ENCODE assay signal across 14 cellular contexts in the genomic region with DNA sequence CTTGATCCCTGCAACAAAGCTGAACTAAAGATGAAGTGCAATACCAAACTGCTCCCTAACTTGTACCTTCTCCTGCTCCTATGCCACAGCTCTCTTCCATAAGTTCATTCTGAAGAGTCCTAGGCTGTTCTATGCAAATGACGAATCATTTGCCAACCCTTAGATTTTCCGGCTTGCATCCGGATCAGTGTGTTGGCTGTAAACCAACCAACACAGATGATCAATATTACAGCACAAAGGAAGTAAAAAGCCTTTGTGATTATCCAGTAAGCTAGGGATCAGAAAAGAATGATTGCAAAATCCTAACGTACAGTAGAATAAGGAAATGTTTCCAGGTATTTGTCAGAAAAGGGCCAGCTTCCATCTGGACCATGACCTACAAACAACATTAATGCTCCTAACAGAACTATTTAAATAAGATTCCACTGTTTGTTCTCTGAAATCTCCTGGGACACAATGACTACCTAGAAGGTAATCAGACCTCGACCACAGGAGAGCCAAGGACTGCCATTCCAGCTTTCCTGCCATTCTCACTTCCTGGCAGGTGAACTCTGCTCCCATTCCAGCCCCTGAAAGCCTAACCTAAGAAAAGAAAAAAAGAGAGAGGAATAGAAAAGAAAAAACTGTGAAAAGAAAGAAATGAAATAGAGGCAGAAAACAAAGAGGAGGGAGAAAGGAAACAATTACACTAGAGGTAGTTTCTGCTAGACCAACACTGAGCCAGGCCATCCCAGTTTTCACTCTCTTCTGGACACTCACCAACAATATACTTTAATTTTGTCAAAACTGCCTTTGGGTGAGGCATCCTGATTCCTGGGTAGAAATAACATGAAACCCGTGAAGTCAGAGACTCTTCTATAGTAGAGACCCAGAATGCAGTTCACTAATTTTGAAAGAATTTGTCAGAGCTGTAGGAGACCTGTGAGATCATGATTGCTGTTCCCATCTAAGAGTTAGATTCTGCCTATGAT. TPM values are rescaled to one million over a fixed set of nuclear protein-coding genes. Genes with fewer than 3 reads are reported as not detected.
DNase-seq lines count a peak whose midpoint lies in the region; ATAC-seq, FAIRE-seq and TF ChIP-seq lines count a peak whose summit lies in the region.
"Had no signal": no experiment of that assay in that cellular context is flagged by ENCODE, and none has a peak within 500 bp of the region (broad histone marks: within the 10 kb centered on the region; RNA-seq: fewer than 3 reads in every experiment).

No MANE protein-coding gene starts in this region.

- H3K36me3 Mint-ChIP-seq in activated T-helper 17 cell treated with anti-CD3 and anti-CD28 coated beads, Interleukin-2, amount 50 U/mL, for 72 hours (ENCODE audit: low read depth) = no peaks in the 10 kb centered on the region
- H3K36me3 Mint-ChIP-seq in natural killer cell treated with Interleukin-12 subunit alpha and Interleukin-12 subunit beta and Interleukin-15 and Interleukin-18, amount 100 ng/mL, for 72 hours = no peaks in the 10 kb centered on the region

- H3K36me3 ChIP-seq in HUES48 (ENCODE audit: control insufficient read depth, insufficient read depth, low read length) = no peaks in the 10 kb centered on the region
- H3K36me3 ChIP-seq in keratinocyte (ENCODE audit: control insufficient read depth in 2 of 2, extremely low read depth in 1 of 2, insufficient read depth in 2 of 2, low read length in 2 of 2) = no peaks in the 10 kb centered on the region
- H3K36me3 ChIP-seq: tibial nerve had no signal

- H3K4me1 Mint-ChIP-seq in activated T-helper 17 cell treated with anti-CD3 and anti-CD28 coated beads, Interleukin-2, amount 50 U/mL, for 72 hours = peaks cover 18% of the 10 kb centered on the region
- H3K4me1 Mint-ChIP-seq in natural killer cell treated with Interleukin-12 subunit alpha and Interleukin-12 subunit beta and Interleukin-15 and Interleukin-18, amount 100 ng/mL, for 72 hours (ENCODE audit: low read depth in 2 of 2) = peaks cover 12 to 20% of the 10 kb centered on the region in 2 donors

- no peak for TF ChIP-seq EP300 in A549 (IDR thresholded peaks at IDR 0.05)

- WGBS in A549 (ENCODE audit: missing lambda C conversion rate) = 42% methylated on average over 6 of the region's 6 CpGs

- no peak for FAIRE-seq in A549 (lab: Jason Lieb, UNC)
- FAIRE-seq in keratinocyte (lab: Jason Lieb, UNC) = peak; percentile 23
- FAIRE-seq: K562 had no signal

- no peak for ATAC-seq in A549
- ATAC-seq in activated T-helper 17 cell treated with anti-CD3 and anti-CD28 coated beads, Interleukin-2, amount 50 U/mL, for 72 hours (replicated peaks) = peak; percentile 44
- ATAC-seq in natural killer cell treated with Interleukin-12 subunit alpha and Interleukin-12 subunit beta and Interleukin-15 and Interleukin-18, amount 100 ng/mL, for 72 hours = no peak
- ATAC-seq: K562 had no signal

- no peak for TF ChIP-seq POLR2A in A549 (IDR thresholded peaks at IDR 0.05; ENCODE audit: low read length)

- peaks cover 22% of the 10 kb centered on the region for H3K4me1 ChIP-seq in A549
- peaks cover 22% of the 10 kb centered on the region for H3K4me1 ChIP-seq in HUES48 (ENCODE audit: control insufficient read depth, insufficient read depth, low read length)
- no peaks in the 10 kb centered on the region for H3K4me1 ChIP-seq in keratinocyte (ENCODE audit: control insufficient read depth, extremely low read depth, insufficient read depth, low read length)

- CTCF ChIA-PET in A549 (lab: Yijun Ruan, JAX) = interaction anchor here (0.7 to 1.2 kb wide), 3 partner anchors 9 to 128 kb away, joined by 3 read pairs; no protein-coding TSS in a partner anchor

- H3K27ac ChIP-seq in A549 = no peak overlapping the region; a peak in 1 of 6 replicates
- peak overlapping the region; percentile 18 for H3K27ac ChIP-seq in HUES48 (ENCODE audit: low read depth, low read length)
- H3K27ac ChIP-seq in keratinocyte (ENCODE audit: control insufficient read depth, insufficient read depth, low read length) = no peak overlapping the region
- H3K27ac ChIP-seq: tibial nerve had no signal

- peaks cover 4% of the 10 kb centered on the region for H3K79me2 ChIP-seq in keratinocyte (ENCODE audit: control insufficient read depth, insufficient read depth, low read length)

- H3K4me2 ChIP-seq in A549 (peak overlapping the region; percentile 52), keratinocyte (ENCODE audit: control insufficient read depth, extremely low read depth, insufficient read depth, low read depth, low read length) (no peak overlapping the region)

- no peaks in the 10 kb centered on the region for H3K9me1 ChIP-seq in keratinocyte (ENCODE audit: control insufficient read depth, extremely low read depth, insufficient read depth, low read length)

- no peak overlapping the region for H2AFZ ChIP-seq in keratinocyte (ENCODE audit: control insufficient read depth, low read length)

- no peak for TF ChIP-seq RAD21 in A549 (conservative IDR thresholded peaks at IDR 0.05 in 1 of 2, IDR thresholded peaks at IDR 0.05 in 1 of 2)

- H3K27ac Mint-ChIP-seq in activated T-helper 17 cell treated with anti-CD3 and anti-CD28 coated beads, Interleukin-2, amount 50 U/mL, for 72 hours = no peak overlapping the region
- H3K27ac Mint-ChIP-seq in natural killer cell treated with Interleukin-12 subunit alpha and Interleukin-12 subunit beta and Interleukin-15 and Interleukin-18, amount 100 ng/mL, for 72 hours = no peak overlapping the region

- H3K9me3 Mint-ChIP-seq in activated T-helper 17 cell treated with anti-CD3 and anti-CD28 coated beads, Interleukin-2, amount 50 U/mL, for 72 hours = no peaks in the 10 kb centered on the region
- no peaks in the 10 kb centered on the region for H3K9me3 Mint-ChIP-seq in natural killer cell treated with Interleukin-12 subunit alpha and Interleukin-12 subunit beta and Interleukin-15 and Interleukin-18, amount 100 ng/mL, for 72 hours

- dilution Hi-C loops in keratinocyte (cut with MboI; ENCODE audit: extremely low pct_ligation_motif_present, low sequenced_read_pairs) = no loop called here

- POLR2A ChIA-PET in A549 (lab: Yijun Ruan, JAX) = no interaction called here

- H3K4me3 ChIP-seq in A549 (no peak overlapping the region), HUES48 (ENCODE audit: low read depth, low read length) (no peak overlapping the region), keratinocyte (ENCODE audit: control insufficient read depth in 2 of 3, extremely low read depth in 1 of 3, insufficient read depth in 2 of 3, low read depth in 1 of 3, low read length in 3 of 3) (no peak overlapping the region)
- H3K4me3 ChIP-seq: K562, tibial nerve had no signal

- H3K27me3 ChIP-seq in HUES48 (ENCODE audit: control insufficient read depth, insufficient read depth, low read length) (no peaks in the 10 kb centered on the region), keratinocyte (ENCODE audit: control insufficient read depth, extremely low read depth, insufficient read depth, low read length) (no peaks in the 10 kb centered on the region)
- H3K27me3 ChIP-seq: tibial nerve had no signal

- DNase-seq in A549 (ENCODE audit: low read depth in 1 of 2, low spot score in 1 of 2) (peak in 1 of 2 experiments; percentile 21), keratinocyte (ENCODE audit: low read depth, low spot score) (no peak), SW480 (ENCODE audit: low spot score) (no peak), pons (ENCODE audit: low spot score) (no peak), GF-D8 (lab: John Stamatoyannopoulos, UW) (no peak)
- DNase-seq in natural killer cell treated with Interleukin-12 subunit alpha and Interleukin-12 subunit beta and Interleukin-15 and Interleukin-18, amount 100 ng/mL, for 72 hours (ENCODE audit: low spot score) = no peak
- DNase-seq: activated naive CD4-positive, alpha-beta T cell treated with anti-CD3 and anti-CD28 coated beads, Interleukin-2, amount 50 U/mL, for 16 hours; DMS 273 treated with DMSO at 0.1 percent for 48 hours; NCI-H1930; stimulated activated CD4-positive, alpha-beta T cell treated with anti-CD3 and anti-CD28 coated beads, Interleukin-15, amount 100 ng/mL, for 24 hours had no signal

- no peak overlapping the region for H3K4me3 Mint-ChIP-seq in activated T-helper 17 cell treated with anti-CD3 and anti-CD28 coated beads, Interleukin-2, amount 50 U/mL, for 72 hours
- no peak overlapping the region for H3K4me3 Mint-ChIP-seq in natural killer cell treated with Interleukin-12 subunit alpha and Interleukin-12 subunit beta and Interleukin-15 and Interleukin-18, amount 100 ng/mL, for 72 hours

- no peaks in the 10 kb centered on the region for H4K20me1 ChIP-seq in keratinocyte (ENCODE audit: control insufficient read depth, extremely low read depth, insufficient read depth, low read length)

- H3K27me3 Mint-ChIP-seq in activated T-helper 17 cell treated with anti-CD3 and anti-CD28 coated beads, Interleukin-2, amount 50 U/mL, for 72 hours = no peaks in the 10 kb centered on the region
- H3K27me3 Mint-ChIP-seq in natural killer cell treated with Interleukin-12 subunit alpha and Interleukin-12 subunit beta and Interleukin-15 and Interleukin-18, amount 100 ng/mL, for 72 hours = no peaks in the 10 kb centered on the region

- no peaks in the 10 kb centered on the region for H3K9me3 ChIP-seq in A549
- H3K9me3 ChIP-seq in HUES48 (ENCODE audit: control insufficient read depth, insufficient read depth, low read length) = no peaks in the 10 kb centered on the region
- no peaks in the 10 kb centered on the region for H3K9me3 ChIP-seq in keratinocyte (ENCODE audit: control insufficient read depth, low read depth, low read length)
- H3K9me3 ChIP-seq: tibial nerve had no signal

- no peak for TF ChIP-seq CTCF in A549 (IDR thresholded peaks at IDR 0.05)
- no peak for TF ChIP-seq CTCF in keratinocyte (optimal IDR thresholded peaks at IDR 0.05 in 1 of 3, IDR thresholded peaks at IDR 0.05 in 1 of 3, conservative IDR thresholded peaks at IDR 0.05 in 1 of 3; ENCODE audit: extremely low read depth in 1 of 3, insufficient read depth in 2 of 3, low read length in 3 of 3)

- no peak overlapping the region for H3K9ac ChIP-seq in HUES48 (ENCODE audit: low read depth, low read length)
- no peak overlapping the region for H3K9ac ChIP-seq in keratinocyte (ENCODE audit: control insufficient read depth, extremely low read depth, insufficient read depth, low read length)

RNA-seq across cellular contexts. Expression of a gene that starts 19.7 kb away (rescaled TPM):
- 10.4 and 12.4 TPM in 2 replicates for polyA plus RNA-seq in A549 (2011; rRNA removed)
- 5.7 and 5.9 TPM in 2 replicates for polyA plus RNA-seq in A549 (2012; cell fraction: cytosol; rRNA removed)
- 5.3 and 7.1 TPM in 2 replicates for polyA plus RNA-seq in A549 (2012; cell fraction: nucleus; rRNA removed)
- 9.9 to 12.1 TPM (median 10.7 TPM) in 3 replicates for polyA plus RNA-seq in A549 (2017; fragmentation: RNase III; extraction: RNeasy Plus Mini Kit Qiagen cat#74134 plus additional on column Dnase treatment)
- 4.0 and 5.0 TPM in 2 replicates for polyA minus RNA-seq in A549 (2011; rRNA and poly(A)+ RNA removed)
- 10 to 100 TPM; 19.6 to 36.3 TPM for total RNA-seq in activated T-helper 17 cell treated with anti-CD3 and anti-CD28 coated beads, Interleukin-2, amount 50 U/mL, for 72 hours
- 9.6 to 23.3 TPM (median 22.1 TPM) in 3 replicates for polyA plus RNA-seq in keratinocyte
- polyA plus RNA-seq in keratinocyte (2011; ENCODE audit: low read depth) = 27.9 TPM
- 21.3 and 23.2 TPM in 2 replicates for polyA plus RNA-seq in keratinocyte (2011; cell fraction: cytosol; rRNA removed)
- 10.4 and 19.8 TPM in 2 replicates for polyA plus RNA-seq in keratinocyte (2011; cell fraction: nucleus; rRNA removed)
- polyA plus RNA-seq in keratinocyte (2012; ENCODE audit: low replicate concordance) = 8.1 and 17.7 TPM in 2 replicates
- polyA minus RNA-seq in keratinocyte = 4.8 to 8.3 TPM (median 5.9 TPM) in 3 replicates
- 6.3 TPM for polyA minus RNA-seq in keratinocyte (2011; cell fraction: cytosol; rRNA and poly(A)+ RNA removed)
- polyA minus RNA-seq in keratinocyte (2011; cell fraction: nucleus; rRNA and poly(A)+ RNA removed) = 9.2 and 26.7 TPM in 2 replicates
- total RNA-seq in natural killer cell treated with Interleukin-12 subunit alpha and Interleukin-12 subunit beta and Interleukin-15 and Interleukin-18, amount 100 ng/mL, for 72 hours = 10 to 100 TPM; 23.7 to 39.4 TPM
